In genomic region chr12:124454352-124454725, GRCh38 we compare ENCODE assay signal across 1 cellular context.
TF ChIP-seq lines count a peak whose summit lies in the region.

No MANE protein-coding gene starts in this region.

TF ChIP-seq in H1, 55 proteins besides CTCF, POLR2A, EP300 and RAD21:
- no peak for TF ChIP-seq ATF3 (IDR thresholded peaks at IDR 0.05; ENCODE audit: insufficient read depth, low read depth, low read length)
- no peak for TF ChIP-seq BACH1 (IDR thresholded peaks at IDR 0.05; ENCODE audit: low read length)
- TF ChIP-seq SRF (IDR thresholded peaks at IDR 0.05; ENCODE audit: low read depth, low read length): no peak
- no peak for TF ChIP-seq SAP30 (IDR thresholded peaks at IDR 0.05; ENCODE audit: insufficient read depth, insufficient replicate concordance, low read length)
- TF ChIP-seq NANOG (IDR thresholded peaks at IDR 0.05; ENCODE audit: insufficient read depth, low read depth, low read length, poor library complexity, severe bottlenecking): no peak
- no peak for TF ChIP-seq CHD7 (IDR thresholded peaks at IDR 0.05; ENCODE audit: insufficient replicate concordance, low read length)
- TF ChIP-seq TCF12 (IDR thresholded peaks at IDR 0.05; ENCODE audit: low read depth, low read length): no peak
- no peak for TF ChIP-seq FOSL1 (IDR thresholded peaks at IDR 0.05; ENCODE audit: insufficient read depth, low read depth, low read length)
- no peak for TF ChIP-seq SP1 (IDR thresholded peaks at IDR 0.05; ENCODE audit: low read depth, low read length)
- TF ChIP-seq TAF1 (IDR thresholded peaks at IDR 0.05; ENCODE audit: low read depth, low read length): no peak
- TF ChIP-seq CTBP2 (IDR thresholded peaks at IDR 0.05; ENCODE audit: borderline replicate concordance, insufficient read depth, insufficient read length, low read length): no peak
- no peak for TF ChIP-seq E2F6 (IDR thresholded peaks at IDR 0.05)
- TF ChIP-seq KDM4A (IDR thresholded peaks at IDR 0.05; ENCODE audit: low read depth, low read length, severe bottlenecking): no peak
- TF ChIP-seq CHD1 (IDR thresholded peaks at IDR 0.05; ENCODE audit: low read depth, low read length): no peak
- no peak for TF ChIP-seq SP4 (IDR thresholded peaks at IDR 0.05; ENCODE audit: low read length)
- no peak for TF ChIP-seq CHD2 (IDR thresholded peaks at IDR 0.05; ENCODE audit: low read length)
